Comparison of ENCODE assay signal across 14 cellular contexts in the genomic region with DNA sequence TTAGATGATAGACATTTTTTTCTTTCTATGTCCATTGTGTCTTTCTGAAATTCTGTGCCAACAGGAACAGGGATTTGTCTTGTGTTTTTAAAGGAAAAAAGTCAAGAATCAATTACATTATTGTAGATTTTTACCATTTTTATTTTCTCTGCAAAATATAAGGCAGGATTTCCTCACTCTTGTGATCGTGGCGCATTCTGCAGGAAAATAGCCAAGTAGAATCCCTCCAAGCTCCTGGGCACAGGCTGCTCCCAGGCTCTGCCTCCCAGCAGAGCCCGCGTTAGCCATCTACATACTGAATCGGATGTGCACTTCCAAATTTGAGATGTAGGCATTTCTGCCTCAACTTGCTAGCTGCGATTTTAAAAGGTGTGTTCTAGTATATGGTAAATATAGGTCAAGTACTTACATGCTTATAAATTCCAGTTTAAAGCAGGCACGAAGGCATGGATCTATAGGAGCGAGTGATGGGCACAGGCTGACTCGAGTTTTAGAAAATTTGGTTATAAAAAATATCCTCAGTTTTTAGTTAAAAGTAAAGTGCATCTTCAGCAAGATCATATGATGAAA. TPM values are rescaled to one million over a fixed set of nuclear protein-coding genes. Genes with fewer than 3 reads are reported as not detected.
A peak's percentile ranks its signal among the peaks of the same experiment; 100 is the strongest.
DNase-seq lines count a peak whose midpoint lies in the region; ATAC-seq and TF ChIP-seq lines count a peak whose summit lies in the region.
"Had no signal": no experiment of that assay in that cellular context is flagged by ENCODE, and none has a peak within 500 bp of the region (broad histone marks: within the 10 kb centered on the region; RNA-seq: fewer than 3 reads in every experiment).

No MANE protein-coding gene starts in this region.

- intact Hi-C loops in activated CD4-positive, alpha-beta memory T cell treated with anti-CD3 and anti-CD28 coated beads for 36 hours (cut with micrococcal nuclease): no loop called here

- POLR2A ChIA-PET in activated CD4-positive, alpha-beta memory T cell treated with anti-CD3 and anti-CD28 coated beads for 36 hours (lab: Charles Lee): no interaction called here

- peaks cover 8 to 40% of the 10 kb centered on the region in 2 donors for H3K4me1 ChIP-seq in muscle layer of duodenum (ENCODE audit: control insufficient read depth in 1 of 2, insufficient read depth in 2 of 2, low read length in 2 of 2)
- peaks cover 0 to 95% (median 36%) of the 10 kb centered on the region in 4 donors for H3K4me1 ChIP-seq in tibial nerve
- H3K4me1 ChIP-seq: uterus had no signal

- no peaks in the 10 kb centered on the region for H3K27me3 ChIP-seq in muscle layer of duodenum (ENCODE audit: low read depth, low read length)
- no peaks in the 10 kb centered on the region for H3K27me3 ChIP-seq in tibial nerve
- H3K27me3 ChIP-seq: uterus had no signal

- peaks cover 3% of the 10 kb centered on the region for H3K36me3 Mint-ChIP-seq in activated naive CD8-positive, alpha-beta T cell
- H3K36me3 Mint-ChIP-seq in activated naive CD8-positive, alpha-beta T cell treated with anti-CD3 and anti-CD28 coated beads for 36 hours: peaks cover 2% of the 10 kb centered on the region
- H3K36me3 Mint-ChIP-seq in activated CD4-positive, alpha-beta memory T cell treated with anti-CD3 and anti-CD28 coated beads for 36 hours: no peaks in the 10 kb centered on the region

- H3K4me3 ChIP-seq in muscle layer of duodenum (ENCODE audit: low read depth in 1 of 2, low read length in 2 of 2): peak overlapping the region in 1 of 2 donors; percentile 43
- H3K4me3 ChIP-seq in tibial nerve: no peak overlapping the region
- H3K4me3 ChIP-seq: psoas muscle, uterus had no signal

- H3K4me3 Mint-ChIP-seq in activated naive CD8-positive, alpha-beta T cell: no peak overlapping the region
- H3K4me3 Mint-ChIP-seq in activated naive CD8-positive, alpha-beta T cell treated with anti-CD3 and anti-CD28 coated beads for 36 hours: no peak overlapping the region
- no peak overlapping the region for H3K4me3 Mint-ChIP-seq in activated CD4-positive, alpha-beta memory T cell treated with anti-CD3 and anti-CD28 coated beads for 36 hours

- ATAC-seq in HG02759 (IDR thresholded peaks at IDR 0.05; ENCODE audit: unreplicated experiment): no peak
- ATAC-seq in HG02642 (IDR thresholded peaks at IDR 0.05; ENCODE audit: poor library complexity, unreplicated experiment): no peak

- 57 to 68% methylated on average over 9 of the region's 9 CpGs for WGBS in tibial nerve, 2 donors

- H3K9me3 Mint-ChIP-seq in activated naive CD8-positive, alpha-beta T cell (ENCODE audit: low read depth): no peaks in the 10 kb centered on the region
- no peaks in the 10 kb centered on the region for H3K9me3 Mint-ChIP-seq in activated naive CD8-positive, alpha-beta T cell treated with anti-CD3 and anti-CD28 coated beads for 36 hours
- no peaks in the 10 kb centered on the region for H3K9me3 Mint-ChIP-seq in activated CD4-positive, alpha-beta memory T cell treated with anti-CD3 and anti-CD28 coated beads for 36 hours

- peak overlapping the region; percentile 11 for H3K27ac ChIP-seq in epithelial cell of prostate
- peak overlapping the region; percentile 20 for H3K27ac ChIP-seq in muscle layer of duodenum (ENCODE audit: low read length)
- H3K27ac ChIP-seq in tibial nerve: peak overlapping the region in 3 of 4 donors; percentile 7 to 60 (median 8)
- H3K27ac ChIP-seq: psoas muscle had no signal

- CTCF ChIA-PET in activated CD4-positive, alpha-beta memory T cell treated with anti-CD3 and anti-CD28 coated beads for 36 hours (lab: Charles Lee): no interaction called here

- no peak for TF ChIP-seq EP300 in tibial nerve (IDR thresholded peaks at IDR 0.05)

- no peaks in the 10 kb centered on the region for H3K9me3 ChIP-seq in muscle layer of duodenum (ENCODE audit: control insufficient read depth in 1 of 2, low read length in 2 of 2)
- no peaks in the 10 kb centered on the region for H3K9me3 ChIP-seq in tibial nerve
- H3K9me3 ChIP-seq: psoas muscle, uterus had no signal

- DNase-seq in activated naive CD8-positive, alpha-beta T cell treated with anti-CD3 and anti-CD28 coated beads for 36 hours: no peak
- DNase-seq in epithelial cell of prostate (ENCODE audit: low read depth, low spot score) (no peak), tibial nerve (ENCODE audit: low spot score in 2 of 2) (no peak)
- DNase-seq in activated CD4-positive, alpha-beta memory T cell treated with anti-CD3 and anti-CD28 coated beads for 36 hours: no peak
- DNase-seq: foreskin melanocyte; psoas muscle; stimulated activated CD4-positive, alpha-beta T cell treated with anti-CD3 and anti-CD28 coated beads, Interleukin-2, amount 100 ng/mL, for 24 hours; stimulated activated CD8-positive, alpha-beta memory T cell treated with anti-CD3 and anti-CD28 coated beads, Interleukin-4, amount 100 ng/mL, for 48 hours; T1000; uterus had no signal

- H3K27ac Mint-ChIP-seq in activated naive CD8-positive, alpha-beta T cell: peak overlapping the region; percentile 55
- no peak overlapping the region for H3K27ac Mint-ChIP-seq in activated naive CD8-positive, alpha-beta T cell treated with anti-CD3 and anti-CD28 coated beads for 36 hours
- H3K27ac Mint-ChIP-seq in activated CD4-positive, alpha-beta memory T cell treated with anti-CD3 and anti-CD28 coated beads for 36 hours: no peak overlapping the region

- no peaks in the 10 kb centered on the region for H3K27me3 Mint-ChIP-seq in activated naive CD8-positive, alpha-beta T cell
- H3K27me3 Mint-ChIP-seq in activated naive CD8-positive, alpha-beta T cell treated with anti-CD3 and anti-CD28 coated beads for 36 hours: no peaks in the 10 kb centered on the region
- H3K27me3 Mint-ChIP-seq in activated CD4-positive, alpha-beta memory T cell treated with anti-CD3 and anti-CD28 coated beads for 36 hours: no peaks in the 10 kb centered on the region

- H3K4me1 Mint-ChIP-seq in activated naive CD8-positive, alpha-beta T cell (ENCODE audit: low read depth): peaks cover 84% of the 10 kb centered on the region
- H3K4me1 Mint-ChIP-seq in activated naive CD8-positive, alpha-beta T cell treated with anti-CD3 and anti-CD28 coated beads for 36 hours: peaks cover 52% of the 10 kb centered on the region
- peaks cover 47% of the 10 kb centered on the region for H3K4me1 Mint-ChIP-seq in activated CD4-positive, alpha-beta memory T cell treated with anti-CD3 and anti-CD28 coated beads for 36 hours (ENCODE audit: low read depth)

- no peaks in the 10 kb centered on the region for H3K36me3 ChIP-seq in muscle layer of duodenum (ENCODE audit: control insufficient read depth in 1 of 2, insufficient read depth in 2 of 2, low read length in 2 of 2)
- no peaks in the 10 kb centered on the region for H3K36me3 ChIP-seq in tibial nerve
- H3K36me3 ChIP-seq: uterus had no signal

- TF ChIP-seq POLR2A in tibial nerve (IDR thresholded peaks at IDR 0.05): no peak

- no peak for TF ChIP-seq CTCF in tibial nerve (IDR thresholded peaks at IDR 0.05)

RNA-seq across cellular contexts. Expression of gene TSHZ1, which starts 10.3 kb away (rescaled TPM):
- total RNA-seq in activated naive CD8-positive, alpha-beta T cell treated with anti-CD3 and anti-CD28 coated beads for 36 hours: 10 to 100 TPM; 11.2 to 11.4 TPM
- total RNA-seq in tibial nerve: 10 to 100 TPM; 15.6 to 23.7 (median 18.3) TPM
- total RNA-seq in activated CD4-positive, alpha-beta memory T cell treated with anti-CD3 and anti-CD28 coated beads for 36 hours: 10 to 100 TPM; 12.7 to 13.9 TPM

RNA-seq across cellular contexts. Expression of gene PTGR3, which starts 11.9 kb away (rescaled TPM):
- total RNA-seq in activated naive CD8-positive, alpha-beta T cell treated with anti-CD3 and anti-CD28 coated beads for 36 hours: 10 to 100 TPM; 20.2 to 23.2 TPM
- 10 to 100 TPM; 12.7 to 35.9 (median 24.5) TPM for total RNA-seq in tibial nerve
- 10 to 100 TPM; 29.6 to 30.2 TPM for total RNA-seq in activated CD4-positive, alpha-beta memory T cell treated with anti-CD3 and anti-CD28 coated beads for 36 hours
